In the genomic region with DNA sequence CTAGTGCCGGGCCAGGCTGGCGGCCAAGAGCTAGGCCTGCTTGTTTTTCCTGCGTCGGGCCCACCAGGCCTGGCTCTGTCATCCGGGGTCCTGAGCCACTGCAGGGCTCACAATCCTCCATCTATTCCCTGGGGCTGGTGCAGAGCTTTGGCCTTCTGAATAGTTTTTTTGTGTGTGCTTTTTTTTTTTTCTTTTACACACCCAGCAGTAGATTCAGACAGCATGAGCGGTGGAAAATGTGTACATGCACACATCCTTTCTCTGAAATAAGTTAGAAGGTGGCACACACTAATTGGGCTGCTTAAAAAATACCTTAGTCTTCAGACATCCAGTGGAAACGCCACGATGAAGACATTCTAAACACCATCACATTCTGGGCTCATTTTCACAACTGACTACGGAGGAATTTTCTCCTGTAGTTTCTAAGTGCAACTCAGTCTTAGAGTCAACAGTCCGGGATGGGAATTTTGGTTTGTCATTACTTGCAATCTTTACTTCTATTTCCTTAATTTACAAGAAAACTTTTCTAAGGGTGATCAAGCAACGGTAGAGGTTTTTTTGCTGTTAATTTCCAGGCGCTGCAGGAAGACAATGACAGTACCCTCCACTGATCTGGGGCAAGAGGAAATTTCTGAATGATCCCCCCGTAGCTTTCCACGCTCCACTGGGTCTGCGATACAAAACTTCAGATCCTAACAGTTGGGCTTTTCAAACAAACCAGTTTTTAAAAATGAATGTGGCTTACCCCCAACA, we compare ENCODE assay signal across 8 cellular contexts. TPM values are rescaled to one million over a fixed set of nuclear protein-coding genes. Genes with fewer than 3 reads are reported as not detected.
A peak's percentile ranks its signal among the peaks of the same experiment; 100 is the strongest.
DNase-seq lines count a peak whose midpoint lies in the region; ATAC-seq and TF ChIP-seq lines count a peak whose summit lies in the region.

No MANE protein-coding gene starts in this region.

- peak overlapping the region; percentile 90 for H2AFZ ChIP-seq in smooth muscle cell (ENCODE audit: low read depth)

- H3K4me3 Mint-ChIP-seq in activated CD4-positive, alpha-beta T cell treated with anti-CD3 and anti-CD28 coated beads for 36 hours: peak overlapping the region; percentile 83
- peak overlapping the region; percentile 95 for H3K4me3 Mint-ChIP-seq in activated CD4-positive, alpha-beta memory T cell treated with anti-CD3 and anti-CD28 coated beads, Interleukin-2, amount 10 ng/mL, durations not matched to agents 7 days and 5 days

- H3K4me1 ChIP-seq in smooth muscle cell (ENCODE audit: low read depth): peaks cover 64% of the 10 kb centered on the region

- WGBS in smooth muscle cell (ENCODE audit: low lambda C conversion rate): 25% methylated on average over 15 of the region's 15 CpGs

- peak overlapping the region; percentile 68 for H3K9ac ChIP-seq in smooth muscle cell (ENCODE audit: low read depth)

- H3K79me2 ChIP-seq in smooth muscle cell (ENCODE audit: low read depth): peaks cover 28% of the 10 kb centered on the region

- no peaks in the 10 kb centered on the region for H3K9me3 ChIP-seq in smooth muscle cell (replicated peaks; ENCODE audit: low read depth)

- H3K4me1 Mint-ChIP-seq in activated CD4-positive, alpha-beta T cell treated with anti-CD3 and anti-CD28 coated beads for 36 hours: peaks cover 46% of the 10 kb centered on the region
- peaks cover 48% of the 10 kb centered on the region for H3K4me1 Mint-ChIP-seq in activated CD4-positive, alpha-beta memory T cell treated with anti-CD3 and anti-CD28 coated beads, Interleukin-2, amount 10 ng/mL, durations not matched to agents 7 days and 5 days

- intact Hi-C loops in activated CD4-positive, alpha-beta T cell treated with anti-CD3 and anti-CD28 coated beads for 36 hours (cut with DNase I, micrococcal nuclease): loop anchor here (1.0 to 10.0 kb wide), 5 partner anchors 25 to 726 kb away; a partner anchor contains a TSS

- peaks cover 47% of the 10 kb centered on the region for H3K36me3 Mint-ChIP-seq in activated CD4-positive, alpha-beta T cell treated with anti-CD3 and anti-CD28 coated beads for 36 hours (ENCODE audit: low read depth)
- peaks cover 56% of the 10 kb centered on the region for H3K36me3 Mint-ChIP-seq in activated CD4-positive, alpha-beta memory T cell treated with anti-CD3 and anti-CD28 coated beads, Interleukin-2, amount 10 ng/mL, durations not matched to agents 7 days and 5 days (ENCODE audit: low read depth)

- CTCF ChIA-PET in activated CD4-positive, alpha-beta T cell treated with anti-CD3 and anti-CD28 coated beads for 36 hours (lab: Charles Lee): interaction anchor here (0.6 to 3.6 kb wide), 12 partner anchors 8 to 402 kb away, joined by 3 to 24 read pairs (median 5); no protein-coding TSS in a partner anchor
- CTCF ChIA-PET in activated CD4-positive, alpha-beta memory T cell treated with anti-CD3 and anti-CD28 coated beads, Interleukin-2, amount 10 ng/mL, durations not matched to agents 7 days and 5 days (lab: Charles Lee): interaction anchor here (1.3 to 16.0 kb wide), 7 partner anchors 8 to 264 kb away, joined by 3 to 230 read pairs (median 24); no protein-coding TSS in a partner anchor

- H3K27ac Mint-ChIP-seq in activated CD4-positive, alpha-beta T cell treated with anti-CD3 and anti-CD28 coated beads for 36 hours: peak overlapping the region; percentile 98
- H3K27ac Mint-ChIP-seq in activated CD4-positive, alpha-beta memory T cell treated with anti-CD3 and anti-CD28 coated beads, Interleukin-2, amount 10 ng/mL, durations not matched to agents 7 days and 5 days: peak overlapping the region; percentile 98

- H3K4me2 ChIP-seq in smooth muscle cell: peak overlapping the region; percentile 97

- no peaks in the 10 kb centered on the region for H3K27me3 ChIP-seq in smooth muscle cell (ENCODE audit: low read depth)

- peak; percentile 11 for ATAC-seq in activated CD4-positive, alpha-beta T cell treated with anti-CD3 and anti-CD28 coated beads for 36 hours

- no peak for DNase-seq in activated CD4-positive, alpha-beta T cell treated with anti-CD3 and anti-CD28 coated beads for 36 hours
- no peak for DNase-seq in activated CD4-positive, alpha-beta T cell treated with anti-CD3 and anti-CD28 coated beads, Interleukin-2, amount 50 U/mL, for 48 hours
- DNase-seq in activated CD4-positive, alpha-beta memory T cell treated with anti-CD3 and anti-CD28 coated beads, Interleukin-2, amount 10 ng/mL, durations not matched to agents 7 days and 5 days: no peak
- DNase-seq in globus pallidus (ENCODE audit: low spot score): peak; percentile 85
- no peak for DNase-seq in smooth muscle cell (lab: John Stamatoyannopoulos, UW; ENCODE audit: unreplicated experiment)
- no peak for DNase-seq in effector CD4-positive, alpha-beta T cell
- no peak for DNase-seq in NCI-H345 (lab: John Stamatoyannopoulos, UW)
- DNase-seq in Ammon's horn (ENCODE audit: low spot score): no peak

- peaks cover 18% of the 10 kb centered on the region for H4K20me1 ChIP-seq in smooth muscle cell (ENCODE audit: low read depth)

- no peak for TF ChIP-seq CTCF in smooth muscle cell (IDR thresholded peaks at IDR 0.05; ENCODE audit: borderline replicate concordance, insufficient read depth, poor library complexity, severe bottlenecking)

- H3K9me3 Mint-ChIP-seq in activated CD4-positive, alpha-beta T cell treated with anti-CD3 and anti-CD28 coated beads for 36 hours (ENCODE audit: low read depth): no peaks in the 10 kb centered on the region
- no peaks in the 10 kb centered on the region for H3K9me3 Mint-ChIP-seq in activated CD4-positive, alpha-beta memory T cell treated with anti-CD3 and anti-CD28 coated beads, Interleukin-2, amount 10 ng/mL, durations not matched to agents 7 days and 5 days

- H3F3A ChIP-seq in smooth muscle cell (ENCODE audit: low read depth): peaks cover 25% of the 10 kb centered on the region

- peak overlapping the region; percentile 90 for H3K27ac ChIP-seq in smooth muscle cell (ENCODE audit: low read depth)

- no peaks in the 10 kb centered on the region for H3K36me3 ChIP-seq in smooth muscle cell (ENCODE audit: low read depth)

- H3K27me3 Mint-ChIP-seq in activated CD4-positive, alpha-beta T cell treated with anti-CD3 and anti-CD28 coated beads for 36 hours: no peaks in the 10 kb centered on the region
- no peaks in the 10 kb centered on the region for H3K27me3 Mint-ChIP-seq in activated CD4-positive, alpha-beta memory T cell treated with anti-CD3 and anti-CD28 coated beads, Interleukin-2, amount 10 ng/mL, durations not matched to agents 7 days and 5 days

- POLR2A ChIA-PET in activated CD4-positive, alpha-beta T cell treated with anti-CD3 and anti-CD28 coated beads for 36 hours (lab: Charles Lee): interaction anchor here (0.6 to 1.2 kb wide), 5 partner anchors 51 to 200 kb away, joined by 3 to 9 read pairs (median 3); no protein-coding TSS in a partner anchor
- POLR2A ChIA-PET in activated CD4-positive, alpha-beta memory T cell treated with anti-CD3 and anti-CD28 coated beads, Interleukin-2, amount 10 ng/mL, durations not matched to agents 7 days and 5 days (lab: Charles Lee): interaction anchor here (1.0 to 16.5 kb wide), 10 partner anchors 7 to 89 kb away, joined by 3 to 1053 read pairs (median 19); a partner anchor contains a TSS

- peak overlapping the region; percentile 89 for H3K4me3 ChIP-seq in smooth muscle cell

RNA-seq across cellular contexts. Expression of a gene that starts 6.0 kb away (rescaled TPM):
- total RNA-seq in activated CD4-positive, alpha-beta T cell treated with anti-CD3 and anti-CD28 coated beads for 36 hours: 10 to 100 TPM; 74.4 to 77.7 TPM
- total RNA-seq in activated CD4-positive, alpha-beta memory T cell treated with anti-CD3 and anti-CD28 coated beads, Interleukin-2, amount 10 ng/mL, durations not matched to agents 7 days and 5 days: 100 to 1,000 TPM; 276 to 278 TPM
- 7.1 and 8.2 TPM in 2 replicates for total RNA-seq in smooth muscle cell
- 25.8 and 29.4 TPM in 2 replicates for polyA plus RNA-seq in smooth muscle cell
